Comparison of ENCODE assay signal across 34 cellular contexts in the genomic region with DNA sequence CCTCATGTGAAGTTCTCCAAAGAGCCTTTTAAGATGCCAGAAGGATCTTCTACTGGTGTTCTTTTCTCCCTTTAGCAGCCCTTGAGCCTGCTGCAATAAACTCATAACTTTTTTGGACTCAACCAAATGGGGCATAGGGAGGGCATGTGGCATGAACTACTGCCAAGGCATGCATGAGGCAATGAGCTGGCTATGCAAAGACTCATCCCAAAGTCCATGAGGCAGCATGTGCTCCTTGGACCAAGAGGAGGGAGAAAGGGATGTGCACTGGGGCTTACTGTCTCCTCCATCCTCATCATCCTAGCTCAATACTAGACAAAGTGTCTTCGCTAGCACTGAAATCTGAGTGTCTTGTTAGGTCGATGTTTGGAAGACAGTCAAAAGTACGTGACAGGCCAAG. TPM values are rescaled to one million over a fixed set of nuclear protein-coding genes. Genes with fewer than 3 reads are reported as not detected.
DNase-seq lines count a peak whose midpoint lies in the region; ATAC-seq, FAIRE-seq and TF ChIP-seq lines count a peak whose summit lies in the region.
"Had no signal": no experiment of that assay in that cellular context is flagged by ENCODE, and none has a peak within 500 bp of the region (broad histone marks: within the 10 kb centered on the region; RNA-seq: fewer than 3 reads in every experiment).

No MANE protein-coding gene starts in this region.

- TF ChIP-seq CTCF in SK-N-SH (IDR thresholded peaks at IDR 0.05) = no peak

- no peaks in the 10 kb centered on the region for H3K9me3 Mint-ChIP-seq in stimulated activated effector memory CD8-positive, alpha-beta T cell treated with anti-CD3 and anti-CD28 coated beads, Interleukin-12 subunit alpha, Interleukin-12 subunit beta, amount 100 ng/mL, for 72 hours
- H3K9me3 Mint-ChIP-seq in CD8-positive, alpha-beta memory T cell = no peaks in the 10 kb centered on the region
- H3K9me3 Mint-ChIP-seq: activated T-cell treated with anti-CD3 and anti-CD28 coated beads, Interleukin-2, amount 50 U/mL, for 24 hours; dendritic cell treated with granulocyte-macrophage colony-stimulating factor and Interleukin-4, amounts not matched to agents 40 ng/mL and 50 ng/mL, for 4 days; T-helper 2 cell treated with Interferon-gamma antibody and Interleukin-4, amounts not matched to agents 5 μg/mL and 100 μg/mL, for 36 hours had no signal

- no peak overlapping the region for H3K4me2 ChIP-seq in SK-N-SH
- H3K4me2 ChIP-seq: hepatocyte, PC-9 had no signal

- TF ChIP-seq POLR2A in GM12892 (IDR thresholded peaks at IDR 0.05; ENCODE audit: low read depth, low read length) = no peak

- no peaks in the 10 kb centered on the region for H3K9me2 ChIP-seq in SK-N-SH

- no peaks in the 10 kb centered on the region for H3K79me2 ChIP-seq in SK-N-SH (ENCODE audit: insufficient read depth)
- H3K79me2 ChIP-seq: hepatocyte had no signal

- H3K27ac Mint-ChIP-seq in stimulated activated effector memory CD8-positive, alpha-beta T cell treated with anti-CD3 and anti-CD28 coated beads, Interleukin-12 subunit alpha, Interleukin-12 subunit beta, amount 100 ng/mL, for 72 hours = no peak overlapping the region
- H3K27ac Mint-ChIP-seq in CD8-positive, alpha-beta memory T cell = no peak overlapping the region
- H3K27ac Mint-ChIP-seq: activated CD4-positive, alpha-beta T cell treated with anti-CD3 and anti-CD28 coated beads, Interleukin-2, amount 10 ng/mL, durations not matched to agents 24 days and 14 days; activated T-cell treated with anti-CD3 and anti-CD28 coated beads, Interleukin-2, amount 50 U/mL, for 24 hours; dendritic cell treated with granulocyte-macrophage colony-stimulating factor and Interleukin-4, amounts not matched to agents 40 ng/mL and 50 ng/mL, for 4 days; endodermal cell; T-helper 2 cell treated with Interferon-gamma antibody and Interleukin-4, amounts not matched to agents 5 μg/mL and 100 μg/mL, for 36 hours had no signal

- no peak overlapping the region for H3K4me3 Mint-ChIP-seq in stimulated activated effector memory CD8-positive, alpha-beta T cell treated with anti-CD3 and anti-CD28 coated beads, Interleukin-12 subunit alpha, Interleukin-12 subunit beta, amount 100 ng/mL, for 72 hours
- H3K4me3 Mint-ChIP-seq in CD8-positive, alpha-beta memory T cell = no peak overlapping the region
- H3K4me3 Mint-ChIP-seq: activated CD4-positive, alpha-beta T cell treated with anti-CD3 and anti-CD28 coated beads, Interleukin-2, amount 10 ng/mL, durations not matched to agents 24 days and 14 days; activated T-cell treated with anti-CD3 and anti-CD28 coated beads, Interleukin-2, amount 50 U/mL, for 24 hours; dendritic cell treated with granulocyte-macrophage colony-stimulating factor and Interleukin-4, amounts not matched to agents 40 ng/mL and 50 ng/mL, for 4 days; endodermal cell; T-helper 2 cell treated with Interferon-gamma antibody and Interleukin-4, amounts not matched to agents 5 μg/mL and 100 μg/mL, for 36 hours had no signal

- peaks cover 10% of the 10 kb centered on the region for H3K4me1 Mint-ChIP-seq in stimulated activated effector memory CD8-positive, alpha-beta T cell treated with anti-CD3 and anti-CD28 coated beads, Interleukin-12 subunit alpha, Interleukin-12 subunit beta, amount 100 ng/mL, for 72 hours
- peaks cover 2 to 8% (median 5%) of the 10 kb centered on the region in 3 donors for H3K4me1 Mint-ChIP-seq in CD8-positive, alpha-beta memory T cell
- H3K4me1 Mint-ChIP-seq: endodermal cell had no signal

- no peaks in the 10 kb centered on the region for H3K27me3 ChIP-seq in SK-N-SH (ENCODE audit: insufficient read depth)
- no peaks in the 10 kb centered on the region for H3K27me3 ChIP-seq in CD8-positive, alpha-beta memory T cell (ENCODE audit: insufficient read depth, low read length, poor library complexity, severe bottlenecking)
- H3K27me3 ChIP-seq: gastrocnemius medialis, hepatocyte had no signal

- no peaks in the 10 kb centered on the region for H4K20me1 ChIP-seq in SK-N-SH (ENCODE audit: insufficient read depth)

- no peak for TF ChIP-seq EP300 in SK-N-SH (IDR thresholded peaks at IDR 0.05; ENCODE audit: borderline replicate concordance in 1 of 2, low read depth in 1 of 2, low read length in 1 of 2)

- TF ChIP-seq RAD21 in SK-N-SH (IDR thresholded peaks at IDR 0.05; ENCODE audit: low read length) = no peak

- no peaks in the 10 kb centered on the region for H3K9me3 ChIP-seq in SK-N-SH
- no peaks in the 10 kb centered on the region for H3K9me3 ChIP-seq in CD8-positive, alpha-beta memory T cell (ENCODE audit: low read length)
- H3K9me3 ChIP-seq: gastrocnemius medialis, left ventricle myocardium inferior had no signal

- no peak overlapping the region for H3K27ac ChIP-seq in SK-N-SH (ENCODE audit: low read depth in 2 of 2, low read length in 1 of 2)
- no peak overlapping the region for H3K27ac ChIP-seq in CD8-positive, alpha-beta memory T cell (ENCODE audit: low read depth, low read length)
- H3K27ac ChIP-seq: C4-2B, gastrocnemius medialis, hepatocyte, left ventricle myocardium inferior, PC-9, WERI-Rb-1 had no signal

- no peaks in the 10 kb centered on the region for H3K36me3 Mint-ChIP-seq in stimulated activated effector memory CD8-positive, alpha-beta T cell treated with anti-CD3 and anti-CD28 coated beads, Interleukin-12 subunit alpha, Interleukin-12 subunit beta, amount 100 ng/mL, for 72 hours
- H3K36me3 Mint-ChIP-seq in CD8-positive, alpha-beta memory T cell = no peaks in the 10 kb centered on the region

- H3K4me3 ChIP-seq in SK-N-SH (ENCODE audit: low read depth in 2 of 2, low read length in 1 of 2) = no peak overlapping the region
- no peak overlapping the region for H3K4me3 ChIP-seq in CD8-positive, alpha-beta memory T cell (ENCODE audit: low read length)
- H3K4me3 ChIP-seq: gastrocnemius medialis, hepatocyte, left ventricle myocardium inferior, PC-9 had no signal

- H3K36me3 ChIP-seq in SK-N-SH (replicated peaks in 1 of 2; ENCODE audit: control insufficient read depth in 1 of 2, insufficient read depth in 2 of 2, low read length in 1 of 2) = no peaks in the 10 kb centered on the region
- H3K36me3 ChIP-seq in CD8-positive, alpha-beta memory T cell (ENCODE audit: insufficient read depth, low read length) = no peaks in the 10 kb centered on the region
- H3K36me3 ChIP-seq: gastrocnemius medialis, left ventricle myocardium inferior, WERI-Rb-1 had no signal

- peak; percentile 36 for FAIRE-seq in GM12892 (lab: Jason Lieb, UNC)

- H3K4me1 ChIP-seq in SK-N-SH (ENCODE audit: control insufficient read depth in 1 of 2, insufficient read depth in 2 of 2, low read depth in 1 of 2, low read length in 1 of 2) = peaks cover 0 to 2% of the 10 kb centered on the region in 2 experiments; a peak in 1 of 4 replicates
- H3K4me1 ChIP-seq in CD8-positive, alpha-beta memory T cell (ENCODE audit: insufficient read depth, low read length) = no peaks in the 10 kb centered on the region
- H3K4me1 ChIP-seq: left ventricle myocardium inferior had no signal

- CTCF ChIA-PET in SK-N-SH (lab: Yijun Ruan, JAX) = no interaction called here
- CTCF ChIA-PET in CD8-positive, alpha-beta memory T cell (lab: Charles Lee) = no interaction called here

- no peak overlapping the region for H3K9ac ChIP-seq in SK-N-SH

- DNase-seq in AG08395 (ENCODE audit: low spot score) (peak; percentile 35), GM12892 (ENCODE audit: insufficient read length) (no peak), SK-N-SH (no peak), left lobe of liver (ENCODE audit: low spot score) (peak; percentile 50), NCI-H226 (no peak)
- DNase-seq in stimulated activated effector memory CD8-positive, alpha-beta T cell treated with anti-CD3 and anti-CD28 coated beads, Interleukin-12 subunit alpha, Interleukin-12 subunit beta, amount 100 ng/mL, for 72 hours (ENCODE audit: low spot score in 2 of 2) = no peak
- no peak for DNase-seq in CD8-positive, alpha-beta memory T cell
- DNase-seq: activated CD4-positive, alpha-beta T cell treated with anti-CD3 and anti-CD28 coated beads, Interleukin-2, amount 10 ng/mL, durations not matched to agents 24 days and 14 days; activated gamma-delta T cell; activated T-cell treated with anti-CD3 and anti-CD28 coated beads, Interleukin-2, amount 50 U/mL, for 24 hours; central memory CD4-positive, alpha-beta T cell; endodermal cell; gastrocnemius medialis; left ventricle myocardium inferior; NCI-H2029; NK-92 treated with Interleukin-12 subunit alpha and Interleukin-12 subunit beta, amount 100 ng/mL, for 24 hours; nucleus accumbens; PC-9; Right ventricle myocardium superior; stimulated activated naive CD8-positive, alpha-beta T cell treated with anti-CD3 and anti-CD28 coated beads, Interleukin-15, Interleukin-2, amounts not matched to agents 100 U/mL and 50 U/mL, for 24 hours; WERI-Rb-1 had no signal

- peaks cover 0 to 11% of the 10 kb centered on the region in 2 donors for H3K27me3 Mint-ChIP-seq in CD8-positive, alpha-beta memory T cell
- H3K27me3 Mint-ChIP-seq: activated CD4-positive, alpha-beta T cell treated with anti-CD3 and anti-CD28 coated beads, Interleukin-2, amount 10 ng/mL, durations not matched to agents 24 days and 14 days; dendritic cell treated with granulocyte-macrophage colony-stimulating factor and Interleukin-4, amounts not matched to agents 40 ng/mL and 50 ng/mL, for 4 days had no signal

- H3F3A ChIP-seq in SK-N-SH (replicated peaks; ENCODE audit: insufficient read depth) = no peaks in the 10 kb centered on the region

- no peak overlapping the region for H2AFZ ChIP-seq in SK-N-SH (ENCODE audit: low read depth)
- H2AFZ ChIP-seq: hepatocyte, PC-9 had no signal

- 49% methylated on average over 3 of the region's 3 CpGs for WGBS in SK-N-SH (ENCODE audit: low lambda C conversion rate)

- ATAC-seq in left lobe of liver = peak; percentile 89
- ATAC-seq in stimulated activated effector memory CD8-positive, alpha-beta T cell treated with anti-CD3 and anti-CD28 coated beads, Interleukin-12 subunit alpha, Interleukin-12 subunit beta, amount 100 ng/mL, for 72 hours = no peak
- ATAC-seq: esophagus mucosa; stimulated activated naive CD8-positive, alpha-beta T cell treated with anti-CD3 and anti-CD28 coated beads, Interleukin-15, Interleukin-2, amounts not matched to agents 100 U/mL and 50 U/mL, for 24 hours had no signal

- POLR2A ChIA-PET in SK-N-SH (lab: Yijun Ruan, JAX) = no interaction called here
- POLR2A ChIA-PET in CD8-positive, alpha-beta memory T cell (lab: Charles Lee) = no interaction called here

TF ChIP-seq in SK-N-SH, 30 proteins besides CTCF, POLR2A, EP300 and RAD21 (continues in another document):
- peak; percentile 15; the same call in 1 of the 2 replicates for TF ChIP-seq FOSL2 (IDR thresholded peaks at IDR 0.05; ENCODE audit: borderline replicate concordance, low read depth)
- TF ChIP-seq, protein P1, sequence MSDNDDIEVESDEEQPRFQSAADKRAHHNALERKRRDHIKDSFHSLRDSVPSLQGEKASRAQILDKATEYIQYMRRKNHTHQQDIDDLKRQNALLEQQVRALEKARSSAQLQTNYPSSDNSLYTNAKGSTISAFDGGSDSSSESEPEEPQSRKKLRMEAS (IDR thresholded peaks at IDR 0.05; ENCODE audit: low read depth) = peak; percentile 81
- TF ChIP-seq FOXM1 (IDR thresholded peaks at IDR 0.05; ENCODE audit: low read depth) = no peak

RNA-seq across cellular contexts. Expression of a gene that starts 44.4 kb away (rescaled TPM):
- polyA plus RNA-seq in GM12892 (2012; ENCODE audit: missing spikeins) = 1.1 TPM
- not detected in 2 replicates for polyA plus RNA-seq in SK-N-SH (2012; rRNA removed)
- polyA plus RNA-seq in SK-N-SH (2012; cell fraction: cytosol; rRNA removed) = not detected in 2 replicates
- polyA plus RNA-seq in SK-N-SH (2012; cell fraction: nucleus; rRNA removed) = not detected in 2 replicates
- total RNA-seq in left lobe of liver = not detected
- total RNA-seq in CD8-positive, alpha-beta memory T cell = not detected
- polyA plus RNA-seq in CD8-positive, alpha-beta memory T cell = not detected
- total RNA-seq: activated CD4-positive, alpha-beta T cell treated with anti-CD3 and anti-CD28 coated beads, Interleukin-2, amount 10 ng/mL, durations not matched to agents 24 days and 14 days; activated CD8-positive, alpha-beta memory T cell treated with anti-CD3 and anti-CD28 coated beads for 36 hours; Daoy; endodermal cell; esophagus mucosa; gastrocnemius medialis; H4; hepatocyte; left ventricle myocardium inferior; mesenteric fat pad; NCI-H460; PC-9; pulmonary artery endothelial cell; Right ventricle myocardium superior had no signal
- polyA plus RNA-seq: AG04450, hepatocyte, thymus had no signal

Comparison
In these comparisons a context has a peak if more than half of its experiments do, and no peak if none do; other contexts are left out.
1. DNase-seq: peak in AG08395 (single experiment) and left lobe of liver (single experiment); none in GM12892 (single experiment), SK-N-SH (single experiment), stimulated activated effector memory CD8-positive, alpha-beta T cell treated with anti-CD3 and anti-CD28 coated beads, Interleukin-12 subunit alpha, Interleukin-12 subunit beta, amount 100 ng/mL, for 72 hours (0 of 2), NCI-H226 (single experiment) and CD8-positive, alpha-beta memory T cell (0 of 5).